36 cellular contexts compared by ENCODE assay signal in genomic region chr6:56109149-56109548, GRCh38.
"Had no signal": no experiment of that assay in that cellular context is flagged by ENCODE, and none has a peak within 500 bp of the region (broad histone marks: within the 10 kb centered on the region; RNA-seq: fewer than 3 reads in every experiment).

No MANE protein-coding gene starts in this region.

- H3K4me3 ChIP-seq: MG63 had no signal

- DNase-seq: Karpas-422, Kasumi-1, MG63, MM.1S, MV-4-11, NCI-H1048, NCI-H1092, NCI-H1092 treated with DMSO at 0.1 percent for 48 hours, NCI-H1105, NCI-H1105 treated with DMSO at 0.1 percent for 48 hours, NCI-H1417, NCI-H1417 treated with DMSO at 0.1 percent for 48 hours, NCI-H1436, NCI-H1436 treated with DMSO at 0.1 percent for 48 hours, NCI-H146, NCI-H1694, NCI-H1694 treated with DMSO at 0.1 percent for 48 hours, NCI-H187, NCI-H187 treated with DMSO at 0.1 percent for 48 hours, NCI-H1930, NCI-H2029, NCI-H2029 treated with DMSO at 0.1 percent for 48 hours, NCI-H2081, NCI-H2081 treated with DMSO at 0.1 percent for 48 hours, NCI-H2107, NCI-H2171, NCI-H2171 treated with DMSO at 0.1 percent for 48 hours, NCI-H2227 treated with DMSO at 0.1 percent for 48 hours, NCI-H226, NCI-H345, NCI-H446, NCI-H446 treated with DMSO at 0.1 percent for 48 hours, NCI-H510A, NCI-H510A treated with DMSO at 0.1 percent for 48 hours, NCI-H524, NCI-H524 treated with DMSO at 0.1 percent for 48 hours had no signal

- H3K36me3 ChIP-seq: MG63 had no signal

- H3K27me3 ChIP-seq: MG63 had no signal

- H3K9me3 ChIP-seq: MG63 had no signal
